Comparison of ENCODE assay signal across 15 cellular contexts in the genomic region with DNA sequence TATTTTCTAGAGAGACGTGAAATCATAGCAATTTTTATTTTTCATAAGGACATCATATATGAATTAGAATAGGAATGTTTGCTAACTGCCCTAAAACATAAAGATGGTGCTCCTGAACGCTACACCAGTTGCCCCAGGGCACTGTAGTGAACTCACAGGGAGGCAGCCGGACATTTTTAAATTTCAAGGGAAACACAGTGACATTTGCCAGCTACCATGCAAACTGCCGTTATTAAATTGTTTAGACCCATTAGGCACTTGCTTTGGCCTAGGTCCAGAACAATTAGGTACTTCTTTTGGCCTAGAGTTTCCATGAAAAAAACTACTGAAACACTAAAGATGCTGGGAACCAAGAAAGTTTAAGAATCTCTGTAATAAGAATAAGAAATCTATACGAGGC.
"Had no signal": no experiment of that assay in that cellular context is flagged by ENCODE, and none has a peak within 500 bp of the region (broad histone marks: within the 10 kb centered on the region; RNA-seq: fewer than 3 reads in every experiment).

No MANE protein-coding gene starts in this region.

- ATAC-seq: Panc1, PC-3 had no signal

- DNase-seq: KBM-7; NCI-H1092 treated with DMSO at 0.1 percent for 48 hours; NCI-H1417 treated with DMSO at 0.1 percent for 48 hours; NCI-H146; NCI-H1694 treated with DMSO at 0.1 percent for 48 hours; NCI-H1930; NCI-H2107; NCI-H2227 treated with DMSO at 0.1 percent for 48 hours; NCI-H524; NCI-H526 treated with DMSO at 0.1 percent for 48 hours; NK-92 treated with Interleukin-12 subunit alpha and Interleukin-12 subunit beta, amount 100 ng/mL, for 24 hours; PC-3; SHP77; T-helper 2 cell had no signal
